8 cellular contexts compared by ENCODE assay signal in genomic region chr5:32311404-32312193, GRCh38. TPM values are rescaled to one million over a fixed set of nuclear protein-coding genes. Genes with fewer than 3 reads are reported as not detected.
DNase-seq lines count a peak whose midpoint lies in the region; ATAC-seq, FAIRE-seq and TF ChIP-seq lines count a peak whose summit lies in the region.

No MANE protein-coding gene starts in this region.

- H3K18ac ChIP-seq in H1 (ENCODE audit: extremely low read depth, low read length), result peak overlapping the region; percentile 87; the same call in 1 of the 2 replicates

- H2BK120ac ChIP-seq in H1 (replicated peaks; ENCODE audit: low read depth, low read length), result no peak overlapping the region

- H3K27ac Mint-ChIP-seq in neural progenitor cell, result peak overlapping the region; percentile 6

- no peak overlapping the region; the same call in 1 of the 2 replicates for H4K8ac ChIP-seq in H1 (ENCODE audit: extremely low read depth, insufficient read depth, low read length)

- TF ChIP-seq RAD21 in H1 (IDR thresholded peaks at IDR 0.05 in 1 of 2, conservative IDR thresholded peaks at IDR 0.05 in 1 of 2; ENCODE audit: low read depth in 2 of 2, low read length in 2 of 2), result no peak

- H3K23ac ChIP-seq in H1 (ENCODE audit: insufficient read length), result no peak overlapping the region

- H3K79me2 ChIP-seq in H1 (ENCODE audit: control insufficient read depth in 1 of 2, insufficient read depth in 2 of 2, low read length in 2 of 2) (peaks cover 21 to 56% of the 10 kb centered on the region in 2 experiments), neural progenitor cell (ENCODE audit: low read depth) (peaks cover 57% of the 10 kb centered on the region)

- H3K23me2 ChIP-seq in H1 (ENCODE audit: low read depth, low read length), result peaks cover 7% of the 10 kb centered on the region

- peak; percentile 8 for DNase-seq in NT2/D1 (ENCODE audit: low read depth, low spot score)
- no peak for DNase-seq in H1 (ENCODE audit: low read depth in 1 of 2, low spot score in 2 of 2)
- peak; percentile 15 for DNase-seq in neural progenitor cell (ENCODE audit: low spot score)
- DNase-seq in stimulated activated CD4-positive, alpha-beta T cell treated with anti-CD3 and anti-CD28 coated beads, Interleukin-1b, Interleukin-23, amount 100 ng/mL, for 48 hours, result no peak
- no peak for DNase-seq in COLO668 (lab: John Stamatoyannopoulos, UW; ENCODE audit: unreplicated experiment)
- no peak for DNase-seq in HTR-8/SVneo (ENCODE audit: insufficient read length, low spot score)

- H3K4me3 ChIP-seq in NT2/D1 (ENCODE audit: insufficient read length, low read depth) (peak overlapping the region; percentile 78), H1 (ENCODE audit: extremely low read depth in 1 of 4, insufficient read depth in 2 of 4, low read depth in 3 of 4, low read length in 4 of 4) (peak overlapping the region; percentile 70 to 80 (median 79)), neural progenitor cell (peak overlapping the region; percentile 100)

- H2AK5ac ChIP-seq in H1 (ENCODE audit: low read depth, low read length), result no peak overlapping the region

- H3K79me1 ChIP-seq in H1 (ENCODE audit: low read depth, low read length), result no peaks in the 10 kb centered on the region; the same call in 1 of the 2 replicates

- no peaks in the 10 kb centered on the region for H3K36me3 ChIP-seq in ES-I3 (ENCODE audit: insufficient read depth, low read length)
- no peaks in the 10 kb centered on the region for H3K36me3 ChIP-seq in NT2/D1 (ENCODE audit: insufficient read depth, insufficient read length, low read length)
- no peaks in the 10 kb centered on the region; a peak in 2 of 8 replicates for H3K36me3 ChIP-seq in H1 (ENCODE audit: control insufficient read depth in 2 of 4, insufficient read depth in 4 of 4, low read length in 3 of 4)
- H3K36me3 ChIP-seq in neural progenitor cell, result no peaks in the 10 kb centered on the region

- H3K9me3 ChIP-seq in ES-I3 (ENCODE audit: control insufficient read depth, insufficient read depth, low read length) (no peaks in the 10 kb centered on the region), NT2/D1 (ENCODE audit: insufficient read depth, low read length) (no peaks in the 10 kb centered on the region), H1 (ENCODE audit: insufficient read depth in 2 of 2, low read depth in 1 of 2, low read length in 1 of 2) (no peaks in the 10 kb centered on the region), neural progenitor cell (ENCODE audit: low read depth) (no peaks in the 10 kb centered on the region)

- H3K56ac ChIP-seq in H1 (replicated peaks; ENCODE audit: insufficient read length, low read depth, low read length), result no peak overlapping the region

- peak overlapping the region; percentile 86 for H3K9ac ChIP-seq in ES-I3 (ENCODE audit: low read depth, low read length)
- peak overlapping the region; percentile 90 for H3K9ac ChIP-seq in NT2/D1 (ENCODE audit: insufficient read length, low read depth)
- peak overlapping the region; percentile 49 to 99 (median 74) for H3K9ac ChIP-seq in H1 (replicated peaks in 1 of 4; ENCODE audit: extremely low read depth in 1 of 4, low read depth in 3 of 4, low read length in 3 of 4)
- peak overlapping the region; percentile 82 for H3K9ac ChIP-seq in neural progenitor cell

- peak overlapping the region; percentile 71 to 94 for H3K4me2 ChIP-seq in H1 (ENCODE audit: insufficient read depth in 1 of 2, low read depth in 2 of 2, low read length in 2 of 2)
- peak overlapping the region; percentile 86 for H3K4me2 ChIP-seq in neural progenitor cell

- H3K4me1 ChIP-seq in ES-I3 (ENCODE audit: insufficient read depth, low read length), result no peaks in the 10 kb centered on the region
- no peaks in the 10 kb centered on the region for H3K4me1 ChIP-seq in NT2/D1 (ENCODE audit: insufficient read depth, insufficient read length)
- peaks cover 0 to 8% (median 4%) of the 10 kb centered on the region in 4 experiments; a peak in 5 of 7 replicates for H3K4me1 ChIP-seq in H1 (replicated peaks in 1 of 4; ENCODE audit: control insufficient read depth in 3 of 4, insufficient read depth in 4 of 4, low read length in 3 of 4)
- H3K4me1 ChIP-seq in neural progenitor cell, result peaks cover 9% of the 10 kb centered on the region

- TF ChIP-seq POLR2A in H1 (IDR thresholded peaks at IDR 0.05; ENCODE audit: control extremely low read depth in 1 of 2, low read depth in 2 of 2, low read length in 2 of 2), result no peak

- no peak for ATAC-seq in HG03108 (IDR thresholded peaks at IDR 0.05; ENCODE audit: unreplicated experiment)

- peaks cover 14% of the 10 kb centered on the region for H3F3A ChIP-seq in neural progenitor cell (ENCODE audit: low read depth)

- POLR2A ChIA-PET in H1 (lab: Charles Lee; ENCODE audit: partially characterized antibody), result interaction anchor here (1.0 to 1.2 kb wide), 2 partner anchors 12 to 23 kb away, joined by 3 to 4 read pairs; no protein-coding TSS in a partner anchor

- CTCF ChIA-PET in H1 (lab: Charles Lee; ENCODE audit: partially characterized antibody), result no interaction called here

- FAIRE-seq in H1 (lab: Jason Lieb, UNC) (peak; percentile 39), HTR-8/SVneo (lab: Jason Lieb, UNC) (no peak)

- no peak for TF ChIP-seq EP300 in H1 (IDR thresholded peaks at IDR 0.05; ENCODE audit: borderline replicate concordance in 1 of 2, low read depth in 2 of 2, low read length in 2 of 2)

- peaks cover 10% of the 10 kb centered on the region for H3K4me1 Mint-ChIP-seq in neural progenitor cell

- peak overlapping the region; percentile 69; the same call in 1 of the 2 replicates for H2BK12ac ChIP-seq in H1 (ENCODE audit: low read depth, low read length)

- 13 to 100% methylated on average over 2 to 16 of the region's 16 CpGs for WGBS in H1 (ENCODE audit: extremely low coverage in 1 of 2, insufficient coverage in 1 of 2, insufficient read length in 1 of 2, insufficient replicate concordance in 2 of 2, low coverage in 1 of 2, low lambda C conversion rate in 2 of 2, missing lambda C conversion rate in 1 of 2), 2 experiments

- H4K20me1 ChIP-seq in H1 (replicated peaks in 1 of 2; ENCODE audit: control insufficient read depth in 1 of 2, insufficient read depth in 2 of 2, low read length in 2 of 2) (peaks cover 0 to 7% of the 10 kb centered on the region in 2 experiments), neural progenitor cell (ENCODE audit: low read depth) (peaks cover 22% of the 10 kb centered on the region)

- H3K27me3 ChIP-seq in NT2/D1 (ENCODE audit: insufficient read depth, insufficient read length) (no peaks in the 10 kb centered on the region), H1 (replicated peaks in 1 of 4; ENCODE audit: control insufficient read depth in 3 of 4, extremely low read depth in 1 of 4, insufficient read depth in 3 of 4, low read length in 3 of 4) (no peaks in the 10 kb centered on the region), neural progenitor cell (no peaks in the 10 kb centered on the region)

- no peak overlapping the region for H4K5ac ChIP-seq in H1 (ENCODE audit: insufficient read length, low read depth, low read length)

- peaks cover 15% of the 10 kb centered on the region for H3K36me3 Mint-ChIP-seq in neural progenitor cell

- 0 out of 2 replicates have a peak overlapping the region, but pooled peaks have one; percentile 77 for H2BK15ac ChIP-seq in H1 (ENCODE audit: low read length)

- no peak overlapping the region for H2AFZ ChIP-seq in H1 (ENCODE audit: low read length)
- H2AFZ ChIP-seq in neural progenitor cell (replicated peaks), result peak overlapping the region; percentile 93

- H3K4me3 Mint-ChIP-seq in neural progenitor cell, result peak overlapping the region; percentile 93

- H3K9me3 Mint-ChIP-seq in neural progenitor cell, result no peaks in the 10 kb centered on the region

- H3K27me3 Mint-ChIP-seq in neural progenitor cell (ENCODE audit: insufficient read depth, low read depth), result peaks cover 2% of the 10 kb centered on the region

- no peak overlapping the region for H4K91ac ChIP-seq in H1 (replicated peaks; ENCODE audit: insufficient read length, low read length)

- no peak overlapping the region for H3K14ac ChIP-seq in H1 (ENCODE audit: insufficient read length)

- H3K27ac ChIP-seq in H1 (ENCODE audit: low read depth, low read length) (no peak overlapping the region), neural progenitor cell (peak overlapping the region; percentile 90)

- 0 out of 2 replicates have a peak overlapping the region, but pooled peaks have one; percentile 78 for H2BK5ac ChIP-seq in H1 (ENCODE audit: low read depth, low read length)

- no peak overlapping the region for H3K4ac ChIP-seq in H1 (replicated peaks; ENCODE audit: insufficient read length, low read depth, low read length)

- no peak for TF ChIP-seq CTCF in H1 (IDR thresholded peaks at IDR 0.05; ENCODE audit: control extremely low read depth in 1 of 3, insufficient read depth in 1 of 3, low read depth in 1 of 3, low read length in 3 of 3)
- TF ChIP-seq CTCF in neural progenitor cell (IDR thresholded peaks at IDR 0.05), result no peak

- no peak overlapping the region for H2BK20ac ChIP-seq in H1 (ENCODE audit: low read length)

TF ChIP-seq in H1, 55 proteins besides CTCF, POLR2A, EP300 and RAD21 (continues in another document):
- TF ChIP-seq SRF (IDR thresholded peaks at IDR 0.05; ENCODE audit: low read depth, low read length) (no peak), SIRT6 (IDR thresholded peaks at IDR 0.05; ENCODE audit: low read length) (no peak), KDM5A (IDR thresholded peaks at IDR 0.05; ENCODE audit: low read length) (no peak), SP1 (IDR thresholded peaks at IDR 0.05; ENCODE audit: low read depth, low read length) (no peak), RBBP5 (IDR thresholded peaks at IDR 0.05; ENCODE audit: borderline replicate concordance, low read depth, low read length) (no peak), JUN (IDR thresholded peaks at IDR 0.05; ENCODE audit: low read depth, low read length) (no peak), USF2 (IDR thresholded peaks at IDR 0.05; ENCODE audit: low read length) (0 out of 2 replicates have a peak, but pooled peaks have one; percentile 6)

RNA-seq across cellular contexts. Expression of gene MTMR12, which starts 1.1 kb away (rescaled TPM):
- total RNA-seq in H1 (2021; fragmentation: NEBNext Ultra II Directional; extraction: Animal tissue kit (Norgen Biotek cat#: 25700)), result 49.3 and 59.3 TPM in 2 replicates
- polyA plus RNA-seq in H1 (2011; rRNA removed), result 19.1 and 19.3 TPM in 2 replicates
- 23.2 TPM for polyA plus RNA-seq in H1 (2011; cell fraction: cytosol; rRNA removed)
- 14.4 TPM for polyA plus RNA-seq in H1 (2011; cell fraction: nucleus; rRNA removed)
- polyA plus RNA-seq in H1 (2012, experiment 1 of 2), result 19.9 to 33.7 TPM (median 25.2 TPM) in 4 replicates
- 4.4 TPM for polyA plus RNA-seq in H1 (2012, experiment 2 of 2)
- 22.6 TPM for polyA plus RNA-seq in H1 (2013, experiment 1 of 2)
- 23.5 TPM for polyA plus RNA-seq in H1 (2013, experiment 2 of 2)
- polyA minus RNA-seq in H1 (2011; rRNA and poly(A)+ RNA removed), result 40.1 and 53.5 TPM in 2 replicates
- 35.7 TPM for polyA minus RNA-seq in H1 (2011; cell fraction: cytosol; rRNA and poly(A)+ RNA removed)
- 45.8 TPM for polyA minus RNA-seq in H1 (2011; cell fraction: nucleus; rRNA and poly(A)+ RNA removed)
- total RNA-seq in neural progenitor cell (ENCODE audit: low replicate concordance), result 20.0 and 22.0 TPM in 2 replicates

Comparison
In these comparisons a context has a peak if more than half of its experiments do, and no peak if none do; other contexts are left out.
1. DNase-seq: peak in NT2/D1 (single experiment) and neural progenitor cell (single experiment); none in H1 (0 of 2), stimulated activated CD4-positive, alpha-beta T cell treated with anti-CD3 and anti-CD28 coated beads, Interleukin-1b, Interleukin-23, amount 100 ng/mL, for 48 hours (single experiment), COLO668 (single experiment) and HTR-8/SVneo (single experiment).
2. Peak in every context shown above with its lines, with median percentiles within 50 percentile points of each other: H3K9ac ChIP-seq and H3K4me3 ChIP-seq.